Comparison of ENCODE assay signal across 8 cellular contexts in the genomic region with DNA sequence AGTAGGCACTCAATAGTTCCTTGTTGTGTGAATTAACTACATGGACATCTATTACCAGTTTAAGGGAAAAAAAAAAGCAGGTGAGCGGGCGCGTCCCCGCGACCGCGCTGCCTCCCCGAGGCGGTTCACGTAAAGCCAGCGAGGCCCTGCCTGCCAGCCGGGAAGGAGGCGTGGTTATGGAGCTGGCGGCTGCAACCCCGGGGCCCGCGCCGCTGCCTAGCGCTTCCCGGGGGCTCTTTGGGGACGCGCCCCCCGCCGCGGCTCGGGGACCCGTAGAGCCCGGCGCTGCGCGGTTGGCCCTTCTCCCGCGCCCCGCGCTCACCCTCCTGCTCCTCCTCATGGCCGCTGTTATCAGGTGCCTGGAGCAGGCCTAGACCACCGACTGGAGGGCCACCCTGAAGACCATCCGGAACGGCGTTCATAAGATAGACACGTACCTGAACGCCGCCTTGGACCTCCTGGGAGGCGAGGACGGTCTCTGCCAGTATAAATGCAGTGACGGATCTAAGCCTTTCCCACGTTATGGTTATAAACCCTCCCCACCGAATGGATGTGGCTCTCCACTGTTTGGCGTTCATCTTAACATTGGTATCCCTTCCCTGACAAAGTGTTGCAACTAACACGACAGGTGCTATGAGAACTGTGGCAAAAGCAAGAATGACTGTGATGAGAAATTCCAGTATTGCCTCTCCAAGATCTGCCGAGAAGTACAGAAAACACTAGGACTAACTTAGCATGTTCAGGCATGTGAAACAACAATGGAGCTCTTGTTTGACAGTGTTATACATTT. TPM values are rescaled to one million over a fixed set of nuclear protein-coding genes. Genes with fewer than 3 reads are reported as not detected.
DNase-seq lines count a peak whose midpoint lies in the region; ATAC-seq and TF ChIP-seq lines count a peak whose summit lies in the region.

No MANE protein-coding gene starts in this region.

- peak overlapping the region in 1 of 2 donors; percentile 44 for H3K4me3 ChIP-seq in CD4-positive, alpha-beta memory T cell (ENCODE audit: low read length in 2 of 2)
- peak overlapping the region; percentile 49 for H3K4me3 ChIP-seq in IMR-90 (ENCODE audit: insufficient read depth, low read depth, low read length)
- H3K4me3 ChIP-seq in parathyroid adenoma (ENCODE audit: low read depth, low read length) = peak overlapping the region; percentile 38
- H3K4me3 ChIP-seq in uterus = peak overlapping the region; percentile 13 to 23

- peak overlapping the region; percentile 91 for H2AFZ ChIP-seq in IMR-90 (replicated peaks; ENCODE audit: low read length, poor library complexity)
- peak overlapping the region; percentile 88 for H2AFZ ChIP-seq in parathyroid adenoma

- H3K79me2 ChIP-seq in parathyroid adenoma = peaks cover 3% of the 10 kb centered on the region

- no peak overlapping the region for H2AK9ac ChIP-seq in IMR-90 (replicated peaks; ENCODE audit: low read depth, low read length, poor library complexity)

- peak; percentile 26; the same call in 1 of the 2 replicates for TF ChIP-seq CTCF in IMR-90 (conservative IDR thresholded peaks at IDR 0.05; ENCODE audit: low read depth, low read length)
- TF ChIP-seq CTCF in RWPE1 (conservative IDR thresholded peaks at IDR 0.05; ENCODE audit: low read depth) = peak; percentile 44
- no peak for TF ChIP-seq CTCF in parathyroid adenoma (IDR thresholded peaks at IDR 0.05)
- no peak for TF ChIP-seq CTCF in uterus (IDR thresholded peaks at IDR 0.05)

- no peak overlapping the region for H3K27ac ChIP-seq in CD4-positive, alpha-beta memory T cell (ENCODE audit: low read depth, low read length)
- H3K27ac ChIP-seq in IMR-90 (ENCODE audit: insufficient read depth, low read length) (no peak overlapping the region), RWPE1 (peak overlapping the region; percentile 86), parathyroid adenoma (no peak overlapping the region), uterus (no peak overlapping the region)

- peaks cover 12% of the 10 kb centered on the region; the same call in 1 of the 2 replicates for H4K20me1 ChIP-seq in IMR-90 (ENCODE audit: insufficient read depth, low read length)

- peak overlapping the region; percentile 69; the same call in 1 of the 2 replicates for H3K23ac ChIP-seq in IMR-90 (ENCODE audit: low read depth, low read length)

- in situ Hi-C loops in IMR-90 (cut with MboI; ENCODE audit: low sequenced_read_pairs) = no loop called here

- no TSS peak for BruUV-seq in IMR-90 (replicated peaks; lab: Mats Ljungman, UMichigan)

- H2BK120ac ChIP-seq in IMR-90 (ENCODE audit: low read depth, low read length) = no peak overlapping the region

- peak overlapping the region; percentile 58 to 87 (median 74) for H3K4me3 Mint-ChIP-seq in CD4-positive, alpha-beta memory T cell
- peak overlapping the region; percentile 68 for H3K4me3 Mint-ChIP-seq in activated naive CD4-positive, alpha-beta T cell treated with anti-CD3 and anti-CD28 coated beads, Interleukin-2, amount 50 U/mL, for 24 hours

- H3K4ac ChIP-seq in IMR-90 (ENCODE audit: low read depth, low read length) = 0 out of 2 replicates have a peak overlapping the region, but pooled peaks have one; percentile 25

- 9% methylated on average over 26 of the region's 51 CpGs; no CpG with 5 or more reads in 1 of the 2 experiments for WGBS in IMR-90 (ENCODE audit: extremely low coverage in 2 of 2, insufficient read length in 1 of 2), 2 experiments

- CTCF ChIA-PET in CD4-positive, alpha-beta memory T cell (lab: Charles Lee; ENCODE audit: partially characterized antibody) = interaction anchor here (1.0 to 2.7 kb wide), 4 partner anchors 12 to 318 kb away, joined by 3 to 12 read pairs (median 4); partner anchors contain the start of genes ORC1 and PRPF38A
- CTCF ChIA-PET in IMR-90 (lab: Yijun Ruan, JAX) (interaction anchor here (0.6 to 0.8 kb wide), 7 partner anchors 19 to 1040 kb away, joined by 3 to 9 read pairs (median 4); no protein-coding TSS in a partner anchor), RWPE1 (lab: Yijun Ruan, JAX) (interaction anchor here (0.6 to 0.8 kb wide), 6 partner anchors 40 to 1067 kb away, joined by 3 to 11 read pairs (median 4); no protein-coding TSS in a partner anchor)

- TF ChIP-seq RAD21 in IMR-90 (IDR thresholded peaks at IDR 0.05; ENCODE audit: low read length) = peak; percentile 29; the same call in 1 of the 2 replicates

- no peak overlapping the region for H2BK15ac ChIP-seq in IMR-90 (ENCODE audit: low read depth, low read length)

- H4K5ac ChIP-seq in IMR-90 (ENCODE audit: low read depth, low read length) = peak overlapping the region; percentile 28; the same call in 1 of the 2 replicates

- H3K9ac ChIP-seq in IMR-90 (ENCODE audit: low read depth, low read length) (peak overlapping the region; percentile 27; the same call in 1 of the 2 replicates), parathyroid adenoma (no peak overlapping the region)

- H3K36me3 Mint-ChIP-seq in CD4-positive, alpha-beta memory T cell = peaks cover 0 to 16% of the 10 kb centered on the region in 2 donors
- no peaks in the 10 kb centered on the region for H3K36me3 Mint-ChIP-seq in activated naive CD4-positive, alpha-beta T cell treated with anti-CD3 and anti-CD28 coated beads, Interleukin-2, amount 50 U/mL, for 24 hours

- peak overlapping the region in 1 of 2 experiments; percentile 84; a peak in 2 of 4 replicates for H4K8ac ChIP-seq in IMR-90 (ENCODE audit: low read depth in 2 of 2, low read length in 2 of 2)

- peaks cover 18 to 43% (median 32%) of the 10 kb centered on the region in 4 donors for H3K4me1 Mint-ChIP-seq in CD4-positive, alpha-beta memory T cell
- H3K4me1 Mint-ChIP-seq in activated naive CD4-positive, alpha-beta T cell treated with anti-CD3 and anti-CD28 coated beads, Interleukin-2, amount 50 U/mL, for 24 hours = peaks cover 28% of the 10 kb centered on the region

- H3K14ac ChIP-seq in IMR-90 (replicated peaks; ENCODE audit: low read depth, low read length) = 0 out of 2 replicates have a peak overlapping the region, but pooled peaks have one; percentile 42

- no peak overlapping the region for H2BK5ac ChIP-seq in IMR-90 (ENCODE audit: low read depth, low read length, poor library complexity, severe bottlenecking)

- H3K9me3 Mint-ChIP-seq in CD4-positive, alpha-beta memory T cell = peaks cover 0 to 2% (median 0%) of the 10 kb centered on the region in 8 donors
- H3K9me3 Mint-ChIP-seq in activated naive CD4-positive, alpha-beta T cell treated with anti-CD3 and anti-CD28 coated beads, Interleukin-2, amount 50 U/mL, for 24 hours = no peaks in the 10 kb centered on the region

- H3K36me3 ChIP-seq in CD4-positive, alpha-beta memory T cell (ENCODE audit: insufficient read depth, low read length) = no peaks in the 10 kb centered on the region
- H3K36me3 ChIP-seq in IMR-90 (ENCODE audit: control insufficient read depth, insufficient read depth, low read length) (peaks cover 7% of the 10 kb centered on the region), parathyroid adenoma (ENCODE audit: control insufficient read depth, insufficient read depth, low read length) (no peaks in the 10 kb centered on the region), uterus (no peaks in the 10 kb centered on the region)

- H3K27me3 ChIP-seq in CD4-positive, alpha-beta memory T cell (ENCODE audit: insufficient read depth, low read length) = no peaks in the 10 kb centered on the region
- H3K27me3 ChIP-seq in IMR-90 (ENCODE audit: control insufficient read depth, insufficient read depth, low read length) (no peaks in the 10 kb centered on the region), parathyroid adenoma (ENCODE audit: control insufficient read depth, insufficient read depth, low read length) (no peaks in the 10 kb centered on the region), uterus (no peaks in the 10 kb centered on the region)

- H3K9me1 ChIP-seq in IMR-90 (ENCODE audit: insufficient read depth, low read length) = peaks cover 15% of the 10 kb centered on the region

- POLR2A ChIA-PET in CD4-positive, alpha-beta memory T cell (lab: Charles Lee; ENCODE audit: partially characterized antibody) = interaction anchor here (0.9 to 1.5 kb wide), 5 partner anchors 12 to 360 kb away, joined by 3 to 14 read pairs (median 4); partner anchors contain the start of genes ORC1, PRPF38A and TUT4
- POLR2A ChIA-PET in IMR-90 (lab: Charles Lee; ENCODE audit: unreplicated experiment) (no interaction called here), RWPE1 (lab: Yijun Ruan, JAX; ENCODE audit: low non-redundant PET) (no interaction called here)

- ATAC-seq in IMR-90 (ENCODE audit: low read depth) (0 out of 2 replicates have a peak, but pooled peaks have one; percentile 4), HG02981 (IDR thresholded peaks at IDR 0.05; ENCODE audit: unreplicated experiment) (no peak)

- peak overlapping the region in 5 of 7 donors; percentile 47 to 88 (median 85) for H3K27ac Mint-ChIP-seq in CD4-positive, alpha-beta memory T cell
- peak overlapping the region; percentile 0 for H3K27ac Mint-ChIP-seq in activated naive CD4-positive, alpha-beta T cell treated with anti-CD3 and anti-CD28 coated beads, Interleukin-2, amount 50 U/mL, for 24 hours

- no peaks in the 10 kb centered on the region for H3K27me3 Mint-ChIP-seq in CD4-positive, alpha-beta memory T cell
- H3K27me3 Mint-ChIP-seq in activated naive CD4-positive, alpha-beta T cell treated with anti-CD3 and anti-CD28 coated beads, Interleukin-2, amount 50 U/mL, for 24 hours = no peaks in the 10 kb centered on the region

- no peaks in the 10 kb centered on the region for H3K9me3 ChIP-seq in CD4-positive, alpha-beta memory T cell (ENCODE audit: control insufficient read depth in 1 of 2, low read length in 2 of 2)
- no peaks in the 10 kb centered on the region for H3K9me3 ChIP-seq in IMR-90 (ENCODE audit: control insufficient read depth, insufficient read depth, low read length)
- no peaks in the 10 kb centered on the region for H3K9me3 ChIP-seq in parathyroid adenoma (ENCODE audit: control insufficient read depth, low read length)
- no peaks in the 10 kb centered on the region for H3K9me3 ChIP-seq in uterus

- H3K56ac ChIP-seq in IMR-90 (ENCODE audit: extremely low read depth, insufficient read depth, low read length) = no peak overlapping the region

- no peak overlapping the region for H3K18ac ChIP-seq in IMR-90 (ENCODE audit: low read depth, low read length)

- DNase-seq in CD4-positive, alpha-beta memory T cell = peak; percentile 56 to 62 (median 61)
- peak; percentile 32 for DNase-seq in IMR-90
- DNase-seq in RWPE1 (ENCODE audit: low spot score) = peak; percentile 55
- peak; percentile 17 to 88 (median 70) for DNase-seq in head of caudate nucleus
- no peak for DNase-seq in uterus

- dilution Hi-C loops in IMR-90 (cut with HindIII; ENCODE audit: low sequenced_read_pairs, unreplicated experiment) = no loop called here

- H2BK20ac ChIP-seq in IMR-90 (ENCODE audit: low read depth, low read length) = no peak overlapping the region

- TF ChIP-seq POLR2A in IMR-90 (IDR thresholded peaks at IDR 0.05; ENCODE audit: low read depth, low read length) (no peak), uterus (IDR thresholded peaks at IDR 0.05) (no peak)

- H3K4me2 ChIP-seq in IMR-90 (ENCODE audit: low read depth, low read length) (peak overlapping the region; percentile 96), parathyroid adenoma (ENCODE audit: low read length) (peak overlapping the region; percentile 61)

- peaks cover 28% of the 10 kb centered on the region for H3K4me1 ChIP-seq in CD4-positive, alpha-beta memory T cell (ENCODE audit: insufficient read depth, low read length)
- H3K4me1 ChIP-seq in IMR-90 (ENCODE audit: control insufficient read depth, insufficient read depth, low read length) = peaks cover 7% of the 10 kb centered on the region
- no peaks in the 10 kb centered on the region for H3K4me1 ChIP-seq in parathyroid adenoma
- no peaks in the 10 kb centered on the region for H3K4me1 ChIP-seq in uterus

- H2AK5ac ChIP-seq in IMR-90 (ENCODE audit: low read depth, low read length) = 0 out of 2 replicates have a peak overlapping the region, but pooled peaks have one; percentile 58

- peaks cover 10 to 27% of the 10 kb centered on the region in 2 experiments for H3K79me1 ChIP-seq in IMR-90 (ENCODE audit: low read depth in 1 of 2, low read length in 2 of 2)

- no peak overlapping the region for H4K91ac ChIP-seq in IMR-90 (ENCODE audit: insufficient read depth, low read depth, low read length)

- intact Hi-C loops in CD4-positive, alpha-beta memory T cell (cut with micrococcal nuclease) = loop anchor here (5.0 kb wide), 2 partner anchors 269 to 336 kb away; partner anchors contain the start of gene KTI12
- intact Hi-C loops in IMR-90 (cut with micrococcal nuclease) = no loop called here
- intact Hi-C loops in head of caudate nucleus (cut with DNase I) = loop anchor here (5.0 kb wide), 2 partner anchors 34 to 311 kb away; partner anchors contain the start of genes BTF3L4, ORC1, PRPF38A and TXNDC12
- intact Hi-C loops in uterus (cut with DNase I; ENCODE audit: low total_unique reads) = no loop called here

RNA-seq across cellular contexts. Expression of gene CC2D1B, which starts 2.6 kb away (rescaled TPM):
- total RNA-seq in CD4-positive, alpha-beta memory T cell = 10 to 100 TPM; 83.7 to 84.1 TPM
- 10 to 100 TPM in 1 of 2 donors, 1 to 10 TPM in 1; 2.6 to 14.8 TPM for polyA plus RNA-seq in CD4-positive, alpha-beta memory T cell
- total RNA-seq in IMR-90 (2012; rRNA removed) = 15.6 and 17.2 TPM in 2 replicates
- polyA plus RNA-seq in IMR-90 (2012; rRNA removed) = 16.4 and 16.9 TPM in 2 replicates
- polyA plus RNA-seq in IMR-90 (2012; cell fraction: cytosol; rRNA removed) = 9.8 and 10.7 TPM in 2 replicates
- polyA plus RNA-seq in IMR-90 (2012; cell fraction: nucleus; rRNA removed; ENCODE audit: low replicate concordance) = 39.6 and 49.2 TPM in 2 replicates
- total RNA-seq in uterus = 10 to 100 TPM in 3 of 4 donors, 1 to 10 TPM in 1; 9.5 to 39.4 (median 19.5) TPM

RNA-seq across cellular contexts. Expression of gene ORC1, which starts 35.6 kb away (rescaled TPM):
- 1 to 10 TPM; 1.1 to 1.5 TPM for total RNA-seq in CD4-positive, alpha-beta memory T cell
- polyA plus RNA-seq in CD4-positive, alpha-beta memory T cell = under 1 TPM; 0.16 to 0.25 TPM
- total RNA-seq in IMR-90 (2012; rRNA removed) (9.7 and 10.6 TPM in 2 replicates), uterus (1 to 10 TPM in 1 of 4 donors, under 1 TPM in 2, not detected in 1; 0.26 to 4.6 (median 0.76) TPM)
- 5.9 and 6.3 TPM in 2 replicates for polyA plus RNA-seq in IMR-90 (2012; rRNA removed)
- polyA plus RNA-seq in IMR-90 (2012; cell fraction: cytosol; rRNA removed) = 1.9 and 2.9 TPM in 2 replicates
- polyA plus RNA-seq in IMR-90 (2012; cell fraction: nucleus; rRNA removed; ENCODE audit: low replicate concordance) = 3.2 and 3.3 TPM in 2 replicates

RNA-seq across cellular contexts. Expression of gene PRPF38A, which starts 35.8 kb away (rescaled TPM):
- 10 to 100 TPM; 69.7 to 70.4 TPM for total RNA-seq in CD4-positive, alpha-beta memory T cell
- 10 to 100 TPM; 27.5 to 45.8 TPM for polyA plus RNA-seq in CD4-positive, alpha-beta memory T cell
- total RNA-seq in IMR-90 (2012; rRNA removed) = 17.2 and 23.5 TPM in 2 replicates
- 14.9 and 19.0 TPM in 2 replicates for polyA plus RNA-seq in IMR-90 (2012; rRNA removed)
- 7.7 and 16.6 TPM in 2 replicates for polyA plus RNA-seq in IMR-90 (2012; cell fraction: cytosol; rRNA removed)
- 10.3 and 43.7 TPM in 2 replicates for polyA plus RNA-seq in IMR-90 (2012; cell fraction: nucleus; rRNA removed; ENCODE audit: low replicate concordance)
- 10 to 100 TPM in 3 of 4 donors, 1 to 10 TPM in 1; 4.6 to 58.2 (median 30.7) TPM for total RNA-seq in uterus

Comparison
In these comparisons a context has a peak if more than half of its experiments do, and no peak if none do; other contexts are left out.
1. DNase-seq: peak in CD4-positive, alpha-beta memory T cell (5 of 5), IMR-90 (single experiment), RWPE1 (single experiment) and head of caudate nucleus (42 of 42); none in uterus (0 of 2).
2. CTCF ChIP-seq: peak in IMR-90 (single experiment) and RWPE1 (single experiment); none in parathyroid adenoma (single experiment) and uterus (0 of 4).
3. intact Hi-C loops: an anchor here in CD4-positive, alpha-beta memory T cell (5.0 kb wide) and head of caudate nucleus (5.0 kb wide); none called in IMR-90 and uterus.